2 cellular contexts compared by ENCODE assay signal in genomic region chr3:46662771-46663551, GRCh38.
TF ChIP-seq lines count a peak whose summit lies in the region.

No MANE protein-coding gene starts in this region.

TF ChIP-seq in liver, 16 proteins besides CTCF, POLR2A, EP300 and RAD21:
- TF ChIP-seq YY1 (IDR thresholded peaks at IDR 0.05) (no peak), JUND (IDR thresholded peaks at IDR 0.05) (no peak), GABPA (IDR thresholded peaks at IDR 0.05 in 1 of 2, conservative IDR thresholded peaks at IDR 0.05 in 1 of 2) (no peak), RXRA (IDR thresholded peaks at IDR 0.05) (peak in 1 of 2 donors; percentile 63), HNF4A (conservative IDR thresholded peaks at IDR 0.05) (peak in 1 of 2 donors; percentile 17), ATF3 (IDR thresholded peaks at IDR 0.05) (no peak), HNF4G (IDR thresholded peaks at IDR 0.05) (no peak), EGR1 (IDR thresholded peaks at IDR 0.05; ENCODE audit: low read depth in 2 of 2) (peak; percentile 62 to 89), MAX (IDR thresholded peaks at IDR 0.05) (no peak)

TF ChIP-seq in HepG2, 621 proteins besides CTCF, POLR2A, EP300 and RAD21:
- no peak for TF ChIP-seq CHCHD3 (CRISPR knock-in tag; IDR thresholded peaks at IDR 0.05)
- no peak for TF ChIP-seq RAD51 (IDR thresholded peaks at IDR 0.05; ENCODE audit: borderline replicate concordance)
- TF ChIP-seq TSC22D2 (CRISPR knock-in tag; IDR thresholded peaks at IDR 0.05; ENCODE audit: borderline replicate concordance), result no peak
- no peak for TF ChIP-seq ZNF7 (CRISPR knock-in tag; IDR thresholded peaks at IDR 0.05)
- TF ChIP-seq ZNF883 (CRISPR knock-in tag; IDR thresholded peaks at IDR 0.05; ENCODE audit: not compliant biosample characterization), result no peak
- no peak for TF ChIP-seq ZMAT5 (CRISPR knock-in tag; IDR thresholded peaks at IDR 0.05; ENCODE audit: borderline replicate concordance, low read depth)
- no peak for TF ChIP-seq ZNF282 (IDR thresholded peaks at IDR 0.05; ENCODE audit: partially characterized antibody)
- no peak for TF ChIP-seq ZNF850 (CRISPR knock-in tag; conservative IDR thresholded peaks at IDR 0.05)
- no peak for TF ChIP-seq ZSCAN25 (CRISPR knock-in tag; IDR thresholded peaks at IDR 0.05)
- TF ChIP-seq ZNF382 (CRISPR knock-in tag; IDR thresholded peaks at IDR 0.05; ENCODE audit: borderline replicate concordance), result no peak
- no peak for TF ChIP-seq CCAR2 (optimal IDR thresholded peaks at IDR 0.05; ENCODE audit: low read depth, low read length)
- TF ChIP-seq BHLHE40 (IDR thresholded peaks at IDR 0.05; ENCODE audit: low read length), result no peak
- TF ChIP-seq MYPOP (CRISPR knock-in tag; IDR thresholded peaks at IDR 0.05), result no peak
- no peak for TF ChIP-seq ZNF75D (CRISPR knock-in tag; IDR thresholded peaks at IDR 0.05; ENCODE audit: borderline replicate concordance)
- TF ChIP-seq NFKBIZ (CRISPR knock-in tag; IDR thresholded peaks at IDR 0.05), result no peak
- TF ChIP-seq MLX (CRISPR knock-in tag; IDR thresholded peaks at IDR 0.05), result no peak
- TF ChIP-seq TERF1 (CRISPR knock-in tag; IDR thresholded peaks at IDR 0.05), result no peak
- no peak for TF ChIP-seq KDM3A (CRISPR knock-in tag; IDR thresholded peaks at IDR 0.05; ENCODE audit: low read depth)
- no peak for TF ChIP-seq KLF13 (CRISPR knock-in tag; IDR thresholded peaks at IDR 0.05)
- TF ChIP-seq PAWR (CRISPR knock-in tag; IDR thresholded peaks at IDR 0.05; ENCODE audit: borderline replicate concordance), result no peak
TF ChIP-seq in HepG2: peak in this region for 0.
